In genomic region chr2:215966951-215967350, GRCh38 we compare ENCODE assay signal across 2 cellular contexts.
TF ChIP-seq lines count a peak whose summit lies in the region.

No MANE protein-coding gene starts in this region.

TF ChIP-seq in IMR-90, 13 proteins besides CTCF, POLR2A, EP300 and RAD21:
- TF ChIP-seq, protein P1, sequence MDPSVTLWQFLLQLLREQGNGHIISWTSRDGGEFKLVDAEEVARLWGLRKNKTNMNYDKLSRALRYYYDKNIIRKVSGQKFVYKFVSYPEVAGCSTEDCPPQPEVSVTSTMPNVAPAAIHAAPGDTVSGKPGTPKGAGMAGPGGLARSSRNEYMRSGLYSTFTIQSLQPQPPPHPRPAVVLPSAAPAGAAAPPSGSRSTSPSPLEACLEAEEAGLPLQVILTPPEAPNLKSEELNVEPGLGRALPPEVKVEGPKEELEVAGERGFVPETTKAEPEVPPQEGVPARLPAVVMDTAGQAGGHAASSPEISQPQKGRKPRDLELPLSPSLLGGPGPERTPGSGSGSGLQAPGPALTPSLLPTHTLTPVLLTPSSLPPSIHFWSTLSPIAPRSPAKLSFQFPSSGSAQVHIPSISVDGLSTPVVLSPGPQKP (IDR thresholded peaks at IDR 0.05; ENCODE audit: borderline replicate concordance, low read depth, low read length) = no peak
- TF ChIP-seq SMC3 (IDR thresholded peaks at IDR 0.05; ENCODE audit: low read depth, low read length) (no peak), MAFK (IDR thresholded peaks at IDR 0.05; ENCODE audit: low read depth, low read length) (no peak), MXI1 (IDR thresholded peaks at IDR 0.05; ENCODE audit: borderline replicate concordance, low read depth, low read length) (no peak), CHD1 (IDR thresholded peaks at IDR 0.05; ENCODE audit: low read depth, low read length) (no peak), RFX5 (IDR thresholded peaks at IDR 0.05; ENCODE audit: low read depth, low read length) (no peak), MAZ (IDR thresholded peaks at IDR 0.05; ENCODE audit: borderline replicate concordance, low read depth, low read length) (no peak), RCOR1 (IDR thresholded peaks at IDR 0.05; ENCODE audit: insufficient replicate concordance, low read length) (no peak), CEBPB (IDR thresholded peaks at IDR 0.05; ENCODE audit: low read depth, low read length) (no peak), FOS (IDR thresholded peaks at IDR 0.05; ENCODE audit: low read depth, low read length) (no peak), NFE2L2 (IDR thresholded peaks at IDR 0.05; ENCODE audit: low read depth, low read length) (no peak), BHLHE40 (IDR thresholded peaks at IDR 0.05; ENCODE audit: low read depth, low read length) (no peak)
- TF ChIP-seq, protein P2, sequence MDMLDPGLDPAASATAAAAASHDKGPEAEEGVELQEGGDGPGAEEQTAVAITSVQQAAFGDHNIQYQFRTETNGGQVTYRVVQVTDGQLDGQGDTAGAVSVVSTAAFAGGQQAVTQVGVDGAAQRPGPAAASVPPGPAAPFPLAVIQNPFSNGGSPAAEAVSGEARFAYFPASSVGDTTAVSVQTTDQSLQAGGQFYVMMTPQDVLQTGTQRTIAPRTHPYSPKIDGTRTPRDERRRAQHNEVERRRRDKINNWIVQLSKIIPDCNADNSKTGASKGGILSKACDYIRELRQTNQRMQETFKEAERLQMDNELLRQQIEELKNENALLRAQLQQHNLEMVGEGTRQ (IDR thresholded peaks at IDR 0.05; ENCODE audit: low read depth, low read length) = no peak

TF ChIP-seq in endothelial cell of umbilical vein, 7 proteins besides CTCF, POLR2A, EP300 and RAD21:
- TF ChIP-seq EZH2 (IDR thresholded peaks at IDR 0.05; ENCODE audit: borderline replicate concordance, low read depth, low read length, severe bottlenecking) (no peak), FOS (IDR thresholded peaks at IDR 0.05; ENCODE audit: borderline replicate concordance, insufficient read depth, low read length) (no peak), MAX (IDR thresholded peaks at IDR 0.05; ENCODE audit: insufficient read depth, insufficient read length) (no peak), GATA2 (IDR thresholded peaks at IDR 0.05; ENCODE audit: insufficient read depth, insufficient read length, low read depth, low read length) (no peak), POLR2AphosphoS5 (IDR thresholded peaks at IDR 0.05; ENCODE audit: insufficient read depth, low read depth, low read length) (no peak), JUN (IDR thresholded peaks at IDR 0.05; ENCODE audit: borderline replicate concordance, insufficient read depth, insufficient read length, low read depth) (no peak), MYC (IDR thresholded peaks at IDR 0.05; ENCODE audit: low read depth, low read length) (no peak)
TF ChIP-seq in endothelial cell of umbilical vein: peak in this region for 0.
